9 cellular contexts compared by ENCODE assay signal in the genomic region with DNA sequence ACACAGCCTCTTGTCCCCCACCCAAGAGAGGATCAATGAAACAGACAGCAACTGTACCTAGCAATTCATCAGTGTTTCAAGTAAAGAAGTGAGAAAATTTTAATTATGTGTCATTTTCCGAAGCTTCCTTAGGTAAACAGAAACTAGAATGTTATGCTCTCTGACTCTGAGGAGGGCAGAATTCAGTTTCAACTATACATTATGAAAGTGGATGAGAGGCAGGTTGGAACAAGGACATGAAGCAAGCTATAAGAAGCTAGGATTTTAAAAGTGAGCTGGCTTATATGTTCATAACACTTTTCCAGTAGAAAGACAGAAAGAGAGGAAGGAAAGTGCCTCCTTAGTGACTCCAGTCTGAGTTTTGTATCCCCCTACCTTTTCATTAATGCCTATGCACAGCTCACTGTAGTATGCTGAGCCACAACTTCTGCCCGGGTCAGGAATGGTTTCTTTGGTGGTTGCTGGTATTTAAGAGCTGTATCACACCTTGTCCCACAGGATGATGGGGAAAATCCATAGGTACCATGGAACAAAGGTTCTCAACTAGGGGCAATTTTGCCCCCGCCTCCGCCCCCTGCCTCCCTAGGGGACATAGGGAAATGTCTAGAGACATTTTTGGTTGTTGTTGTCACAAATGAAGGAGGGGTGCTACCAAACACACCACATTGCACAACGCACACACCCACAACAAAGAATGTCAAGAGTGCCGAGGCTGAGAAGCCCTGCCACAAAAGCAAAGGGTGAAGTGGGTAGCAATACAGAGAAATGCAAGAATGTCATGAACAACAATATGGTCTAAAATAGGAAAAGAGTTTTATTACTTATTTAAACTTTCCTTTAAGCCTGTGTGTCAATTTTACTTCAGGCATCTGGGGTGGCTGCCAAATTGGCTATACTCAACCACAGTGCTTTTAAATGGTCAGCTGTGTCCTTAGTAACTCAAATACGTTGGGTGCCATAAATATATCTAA.
DNase-seq lines count a peak whose midpoint lies in the region; ATAC-seq and TF ChIP-seq lines count a peak whose summit lies in the region.
"Had no signal": no experiment of that assay in that cellular context is flagged by ENCODE, and none has a peak within 500 bp of the region (broad histone marks: within the 10 kb centered on the region; RNA-seq: fewer than 3 reads in every experiment).

No MANE protein-coding gene starts in this region.

- DNase-seq in GM12864 (ENCODE audit: low read depth) (peak; percentile 78), M059J (ENCODE audit: low read depth) (peak; percentile 66), left colon (peak in 1 of 2 donors; percentile 28), ACHN (no peak), DMS79 treated with DMSO at 0.1 percent for 48 hours (lab: John Stamatoyannopoulos, UW) (no peak), GM19238 (ENCODE audit: insufficient read length, low spot score) (no peak)
- no peak for DNase-seq in activated naive CD4-positive, alpha-beta T cell treated with anti-CD3 and anti-CD28 coated beads for 36 hours

- peaks cover 19% of the 10 kb centered on the region for H3K4me1 Mint-ChIP-seq in activated naive CD4-positive, alpha-beta T cell treated with anti-CD3 and anti-CD28 coated beads for 36 hours (ENCODE audit: low read depth)

- ATAC-seq in GM21576 (IDR thresholded peaks at IDR 0.05; ENCODE audit: unreplicated experiment) (peak; percentile 76), left colon (peak; percentile 57)
- ATAC-seq: HCT116 had no signal

- peaks cover 7% of the 10 kb centered on the region for H3K36me3 Mint-ChIP-seq in activated naive CD4-positive, alpha-beta T cell treated with anti-CD3 and anti-CD28 coated beads for 36 hours (ENCODE audit: low read depth)

- intact Hi-C loops in left colon (cut with DNase I, micrococcal nuclease): no loop called here
- intact Hi-C loops in activated naive CD4-positive, alpha-beta T cell treated with anti-CD3 and anti-CD28 coated beads for 36 hours (cut with micrococcal nuclease): loop anchor here (1.0 to 2.0 kb wide), 3 partner anchors 39 to 172 kb away; no protein-coding TSS in a partner anchor

- CTCF ChIA-PET in activated naive CD4-positive, alpha-beta T cell treated with anti-CD3 and anti-CD28 coated beads for 36 hours (lab: Charles Lee): interaction anchor here (0.6 to 1.2 kb wide), 2 partner anchors 36 to 733 kb away, joined by 3 read pairs; no protein-coding TSS in a partner anchor

- H3K4me3 ChIP-seq in GM12864 (ENCODE audit: low read depth, low read length): peak overlapping the region; percentile 18; the same call in 1 of the 2 replicates

- H3K27me3 Mint-ChIP-seq in activated naive CD4-positive, alpha-beta T cell treated with anti-CD3 and anti-CD28 coated beads for 36 hours (ENCODE audit: low read depth): no peaks in the 10 kb centered on the region

- in situ Hi-C loops in ACHN (cut with HindIII; ENCODE audit: low pct_ligation_motif_present, low pct_unique_long_range_greater_than_20kb, low sequenced_read_pairs): no loop called here

- no peak overlapping the region for H3K4me3 Mint-ChIP-seq in activated naive CD4-positive, alpha-beta T cell treated with anti-CD3 and anti-CD28 coated beads for 36 hours

- no peak overlapping the region for H3K27ac Mint-ChIP-seq in activated naive CD4-positive, alpha-beta T cell treated with anti-CD3 and anti-CD28 coated beads for 36 hours

- H3K9me3 Mint-ChIP-seq in activated naive CD4-positive, alpha-beta T cell treated with anti-CD3 and anti-CD28 coated beads for 36 hours: no peaks in the 10 kb centered on the region

- no peak for TF ChIP-seq CTCF in GM12864 (IDR thresholded peaks at IDR 0.05; ENCODE audit: low read depth, low read length, missing control alignments)

Comparison
In these comparisons a context has a peak if more than half of its experiments do, and no peak if none do; other contexts are left out.
1. DNase-seq: peak in GM12864 (single experiment) and M059J (single experiment); none in ACHN (single experiment), DMS79 treated with DMSO at 0.1 percent for 48 hours (single experiment), GM19238 (single experiment) and activated naive CD4-positive, alpha-beta T cell treated with anti-CD3 and anti-CD28 coated beads for 36 hours (single experiment).